9 cellular contexts compared by ENCODE assay signal in genomic region chr10:14991036-14991749, GRCh38. TPM values are rescaled to one million over a fixed set of nuclear protein-coding genes. Genes with fewer than 3 reads are reported as not detected.
DNase-seq lines count a peak whose midpoint lies in the region; ATAC-seq and TF ChIP-seq lines count a peak whose summit lies in the region.
"Not testable (repeated sequence)": the region's sequence is repeated elsewhere in the genome, so short reads cannot be mapped to it uniquely, and the experiment has no call there.
"Had no signal": no experiment of that assay in that cellular context is flagged by ENCODE, and none has a peak within 500 bp of the region (broad histone marks: within the 10 kb centered on the region; RNA-seq: fewer than 3 reads in every experiment).

No MANE protein-coding gene starts in this region.

- peak overlapping the region; percentile 45 for H3K27ac ChIP-seq in VCaP

- TF ChIP-seq CTCF in GM10248 (IDR thresholded peaks at IDR 0.05; ENCODE audit: control extremely low read depth, extremely low read depth, low read depth, missing control alignments) (peak; percentile 36), VCaP (conservative IDR thresholded peaks at IDR 0.05) (peak; percentile 50)
- TF ChIP-seq CTCF in endothelial cell (IDR thresholded peaks at IDR 0.05; ENCODE audit: unreplicated experiment), result not testable (repeated sequence)

- CTCF ChIA-PET in GM10248 (lab: Yijun Ruan, JAX), result not testable (repeated sequence)

- peak; percentile 31 for DNase-seq in GM10248 (ENCODE audit: extremely low spot score)
- peak; percentile 43 for DNase-seq in NAMALWA (ENCODE audit: low spot score)
- DNase-seq in activated T-helper 9 cell treated with anti-CD3 and anti-CD28 coated beads, Interleukin-2, amount 50 U/mL, for 16 hours (ENCODE audit: low read depth), result peak; percentile 30
- DNase-seq in endothelial cell (ENCODE audit: low spot score), result peak; percentile 56
- peak; percentile 21 to 25 for DNase-seq in memory B cell (ENCODE audit: low spot score in 2 of 2)
- peak; percentile 69 for DNase-seq in stimulated activated CD4-positive, alpha-beta T cell treated with anti-CD3 and anti-CD28 coated beads, Interleukin-1b, Interleukin-23, amount 100 ng/mL, for 48 hours
- DNase-seq in ureter (ENCODE audit: low spot score), result peak; percentile 64

- not testable (repeated sequence) for H3K4me3 Mint-ChIP-seq in endothelial cell (ENCODE audit: unreplicated experiment); memory B cell

- H3K9me3 Mint-ChIP-seq in endothelial cell (ENCODE audit: unreplicated experiment); memory B cell: not testable (repeated sequence)

- not testable (repeated sequence) for H3K36me3 Mint-ChIP-seq in endothelial cell (ENCODE audit: low read depth, unreplicated experiment); memory B cell

- ATAC-seq in memory B cell (ENCODE audit: low read depth), result not testable (repeated sequence)

- H3K27ac Mint-ChIP-seq in endothelial cell (ENCODE audit: unreplicated experiment); memory B cell: not testable (repeated sequence)

- not testable (repeated sequence) for H3K27me3 Mint-ChIP-seq in endothelial cell (ENCODE audit: unreplicated experiment)
- peaks cover 20% of the 10 kb centered on the region for H3K27me3 Mint-ChIP-seq in memory B cell

- not testable (repeated sequence) for H3K4me1 Mint-ChIP-seq in endothelial cell (ENCODE audit: unreplicated experiment); memory B cell

- POLR2A ChIA-PET in GM10248 (lab: Yijun Ruan, JAX), result not testable (repeated sequence)

RNA-seq across cellular contexts. Expression of gene MEIG1, which starts 32.0 kb away (rescaled TPM):
- total RNA-seq in endothelial cell (ENCODE audit: unreplicated experiment), result 0.80 TPM
- 1.1 TPM for total RNA-seq in ureter
- total RNA-seq: esophagus muscularis mucosa had no signal

RNA-seq across cellular contexts. Expression of gene DCLRE1C, which starts 37.3 kb away (rescaled TPM):
- 5.5 TPM for total RNA-seq in endothelial cell (ENCODE audit: unreplicated experiment)
- 21.6 TPM for total RNA-seq in ureter

RNA-seq across cellular contexts. Expression of gene OLAH, which starts 52.5 kb away (rescaled TPM):
- total RNA-seq in endothelial cell (ENCODE audit: unreplicated experiment) (0.54 TPM), ureter (not detected)
